In the genomic region with DNA sequence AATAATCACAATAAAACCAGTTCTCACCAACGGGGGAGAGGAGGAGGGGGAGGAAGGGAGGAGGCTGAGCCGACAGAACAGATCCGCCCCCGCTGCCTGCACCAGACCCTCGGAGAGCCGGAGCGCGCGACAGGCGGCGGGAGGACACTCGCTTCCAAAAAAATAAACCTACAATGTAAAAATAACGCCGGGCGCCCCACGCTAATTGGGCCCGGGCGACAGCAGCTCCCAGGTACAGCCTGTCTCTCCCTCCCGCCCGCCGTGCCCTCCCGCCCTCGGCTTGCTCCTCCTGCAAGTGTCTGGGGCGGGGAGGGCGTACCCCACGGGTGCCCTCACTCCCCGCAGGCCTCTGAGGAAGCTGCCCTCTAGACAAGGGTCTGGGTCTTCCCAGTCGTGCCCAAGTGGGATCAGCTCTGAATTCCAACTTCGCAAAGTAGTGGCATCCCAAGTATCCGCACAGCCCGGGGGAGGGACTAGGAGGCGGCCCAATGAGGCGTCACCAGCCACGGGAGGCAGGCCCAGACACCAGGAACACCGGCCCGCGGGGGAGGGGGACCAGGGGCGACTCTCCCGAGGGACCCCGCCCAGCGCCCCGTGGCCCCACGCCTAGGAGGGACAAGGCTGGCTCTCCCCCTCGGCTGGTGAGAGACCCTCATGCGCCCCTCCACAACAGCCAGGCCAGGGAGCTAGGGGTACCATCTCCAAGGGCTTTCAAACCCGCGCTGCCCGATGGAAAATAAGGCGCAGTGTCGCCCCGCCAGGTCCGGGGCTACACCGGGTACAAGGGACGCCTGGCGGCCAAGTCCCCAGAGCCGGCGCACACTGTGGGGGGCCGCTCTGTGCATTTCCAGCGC, we compare ENCODE assay signal across 8 cellular contexts. TPM values are rescaled to one million over a fixed set of nuclear protein-coding genes. Genes with fewer than 3 reads are reported as not detected.
A peak's percentile ranks its signal among the peaks of the same experiment; 100 is the strongest.
DNase-seq lines count a peak whose midpoint lies in the region; ATAC-seq and FAIRE-seq lines count a peak whose summit lies in the region.

No MANE protein-coding gene starts in this region.

- no peak for FAIRE-seq in RCC 7860 (lab: Jason Lieb, UNC)

- DNase-seq in CMK (ENCODE audit: low read depth) (peak; percentile 56), HT-29 (ENCODE audit: low spot score) (peak; percentile 84), RCC 7860 (ENCODE audit: low spot score) (peak; percentile 52), fibroblast of peridontal ligament (ENCODE audit: extremely low read depth) (peak; percentile 54)
- DNase-seq in activated T-helper 2 cell treated with anti-CD3 and anti-CD28 coated beads, Interferon-gamma antibody, Interleukin-2, Interleukin-4, amounts not matched to agents 10 μg/mL and 5 μg/mL and 100 μg/mL, durations not matched to agents 14 hours and 24 hours and 36 hours (ENCODE audit: low spot score), result peak; percentile 66
- DNase-seq in naive thymus-derived CD8-positive, alpha-beta T cell, result peak; percentile 33 to 78 (median 56)

- POLR2A ChIA-PET in naive thymus-derived CD8-positive, alpha-beta T cell (lab: Charles Lee), result interaction anchor here (1.0 to 1.7 kb wide), 4 partner anchors 12 to 110 kb away, joined by 3 to 9 read pairs (median 4); no protein-coding TSS in a partner anchor

- H3K4me3 Mint-ChIP-seq in activated T-helper 2 cell treated with anti-CD3 and anti-CD28 coated beads, Interferon-gamma antibody, Interleukin-2, Interleukin-4, amounts not matched to agents 10 μg/mL and 5 μg/mL and 100 μg/mL, durations not matched to agents 14 hours and 24 hours and 36 hours (ENCODE audit: low read depth), result peak overlapping the region; percentile 95
- H3K4me3 Mint-ChIP-seq in naive thymus-derived CD8-positive, alpha-beta T cell, result peak overlapping the region; percentile 86 to 97 (median 92)
- peak overlapping the region; percentile 94 for H3K4me3 Mint-ChIP-seq in stimulated activated naive CD8-positive, alpha-beta T cell treated with anti-CD3 and anti-CD28 coated beads, Interleukin-15, Interleukin-2, amounts not matched to agents 100 ng/mL and 50 ng/mL, for 24 hours

- intact Hi-C loops in activated T-helper 2 cell treated with anti-CD3 and anti-CD28 coated beads, Interferon-gamma antibody, Interleukin-2, Interleukin-4, amounts not matched to agents 10 μg/mL and 5 μg/mL and 100 μg/mL, durations not matched to agents 14 hours and 24 hours and 36 hours (cut with micrococcal nuclease), result loop anchor here (1.0 to 10.0 kb wide), 6 partner anchors 20 to 208 kb away; no protein-coding TSS in a partner anchor

- ATAC-seq in GM19467 (IDR thresholded peaks at IDR 0.05; ENCODE audit: unreplicated experiment), result peak; percentile 33
- ATAC-seq in naive thymus-derived CD8-positive, alpha-beta T cell, result peak; percentile 54 to 56

- H3K9me3 Mint-ChIP-seq in activated T-helper 2 cell treated with anti-CD3 and anti-CD28 coated beads, Interferon-gamma antibody, Interleukin-2, Interleukin-4, amounts not matched to agents 10 μg/mL and 5 μg/mL and 100 μg/mL, durations not matched to agents 14 hours and 24 hours and 36 hours, result no peaks in the 10 kb centered on the region
- H3K9me3 Mint-ChIP-seq in naive thymus-derived CD8-positive, alpha-beta T cell, result no peaks in the 10 kb centered on the region
- no peaks in the 10 kb centered on the region for H3K9me3 Mint-ChIP-seq in stimulated activated naive CD8-positive, alpha-beta T cell treated with anti-CD3 and anti-CD28 coated beads, Interleukin-15, Interleukin-2, amounts not matched to agents 100 ng/mL and 50 ng/mL, for 24 hours

- peak overlapping the region; percentile 85 for H3K27ac Mint-ChIP-seq in activated T-helper 2 cell treated with anti-CD3 and anti-CD28 coated beads, Interferon-gamma antibody, Interleukin-2, Interleukin-4, amounts not matched to agents 10 μg/mL and 5 μg/mL and 100 μg/mL, durations not matched to agents 14 hours and 24 hours and 36 hours
- peak overlapping the region; percentile 63 to 95 (median 92) for H3K27ac Mint-ChIP-seq in naive thymus-derived CD8-positive, alpha-beta T cell
- H3K27ac Mint-ChIP-seq in stimulated activated naive CD8-positive, alpha-beta T cell treated with anti-CD3 and anti-CD28 coated beads, Interleukin-15, Interleukin-2, amounts not matched to agents 100 ng/mL and 50 ng/mL, for 24 hours, result peak overlapping the region; percentile 89

- H3K4me1 Mint-ChIP-seq in activated T-helper 2 cell treated with anti-CD3 and anti-CD28 coated beads, Interferon-gamma antibody, Interleukin-2, Interleukin-4, amounts not matched to agents 10 μg/mL and 5 μg/mL and 100 μg/mL, durations not matched to agents 14 hours and 24 hours and 36 hours (ENCODE audit: low read depth), result peaks cover 12% of the 10 kb centered on the region
- H3K4me1 Mint-ChIP-seq in naive thymus-derived CD8-positive, alpha-beta T cell, result peaks cover 9 to 52% (median 42%) of the 10 kb centered on the region in 4 donors
- H3K4me1 Mint-ChIP-seq in stimulated activated naive CD8-positive, alpha-beta T cell treated with anti-CD3 and anti-CD28 coated beads, Interleukin-15, Interleukin-2, amounts not matched to agents 100 ng/mL and 50 ng/mL, for 24 hours (ENCODE audit: low read depth), result peaks cover 51% of the 10 kb centered on the region

- peaks cover 3% of the 10 kb centered on the region for H3K27me3 Mint-ChIP-seq in activated T-helper 2 cell treated with anti-CD3 and anti-CD28 coated beads, Interferon-gamma antibody, Interleukin-2, Interleukin-4, amounts not matched to agents 10 μg/mL and 5 μg/mL and 100 μg/mL, durations not matched to agents 14 hours and 24 hours and 36 hours (ENCODE audit: low read depth)
- H3K27me3 Mint-ChIP-seq in naive thymus-derived CD8-positive, alpha-beta T cell, result no peaks in the 10 kb centered on the region
- no peaks in the 10 kb centered on the region for H3K27me3 Mint-ChIP-seq in stimulated activated naive CD8-positive, alpha-beta T cell treated with anti-CD3 and anti-CD28 coated beads, Interleukin-15, Interleukin-2, amounts not matched to agents 100 ng/mL and 50 ng/mL, for 24 hours

- H3K36me3 Mint-ChIP-seq in activated T-helper 2 cell treated with anti-CD3 and anti-CD28 coated beads, Interferon-gamma antibody, Interleukin-2, Interleukin-4, amounts not matched to agents 10 μg/mL and 5 μg/mL and 100 μg/mL, durations not matched to agents 14 hours and 24 hours and 36 hours (ENCODE audit: low read depth), result no peaks in the 10 kb centered on the region
- no peaks in the 10 kb centered on the region for H3K36me3 Mint-ChIP-seq in naive thymus-derived CD8-positive, alpha-beta T cell
- no peaks in the 10 kb centered on the region for H3K36me3 Mint-ChIP-seq in stimulated activated naive CD8-positive, alpha-beta T cell treated with anti-CD3 and anti-CD28 coated beads, Interleukin-15, Interleukin-2, amounts not matched to agents 100 ng/mL and 50 ng/mL, for 24 hours (ENCODE audit: low read depth)

RNA-seq across cellular contexts. Expression of gene NCOR2, which starts 1.0 kb away (rescaled TPM):
- 93.6 and 114 TPM in 2 replicates for total RNA-seq in HT-29 (2014; rRNA removed; shearing (Covaris generic))
- 109 and 119 TPM in 2 replicates for total RNA-seq in activated T-helper 2 cell treated with anti-CD3 and anti-CD28 coated beads, Interferon-gamma antibody, Interleukin-2, Interleukin-4, amounts not matched to agents 10 μg/mL and 5 μg/mL and 100 μg/mL, durations not matched to agents 14 hours and 24 hours and 36 hours
- total RNA-seq in naive thymus-derived CD8-positive, alpha-beta T cell, result 10 to 100 TPM; 86.3 to 86.7 TPM
- 10 to 100 TPM in 1 of 3 donors, 1 to 10 TPM in 2; 2.3 to 18.7 (median 3.5) TPM for polyA plus RNA-seq in naive thymus-derived CD8-positive, alpha-beta T cell

Comparison
In these comparisons a context has a peak if more than half of its experiments do, and no peak if none do; other contexts are left out.
1. Peak in every context shown above with its lines: DNase-seq and ATAC-seq.